In the genomic region with DNA sequence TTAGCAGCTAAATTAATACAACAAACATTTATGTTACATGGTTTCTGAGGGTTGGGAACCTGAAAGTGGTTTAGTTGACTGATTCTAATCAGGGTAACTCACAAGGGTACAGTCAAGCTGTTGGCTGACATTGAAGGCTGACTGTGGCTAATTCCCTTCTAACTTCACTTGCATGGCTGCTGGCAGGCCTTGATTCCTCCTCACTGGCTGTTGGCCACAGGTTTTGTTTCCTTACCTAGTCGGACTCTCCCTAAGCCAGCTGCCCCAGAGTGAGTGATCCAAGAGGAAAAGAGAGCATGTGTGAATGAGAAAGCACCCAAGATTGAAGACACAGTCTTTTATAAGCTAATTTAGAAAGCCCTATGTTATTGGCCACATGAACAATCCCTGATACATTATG, we compare ENCODE assay signal across 32 cellular contexts.
"Had no signal": no experiment of that assay in that cellular context is flagged by ENCODE, and none has a peak within 500 bp of the region (broad histone marks: within the 10 kb centered on the region; RNA-seq: fewer than 3 reads in every experiment).

No MANE protein-coding gene starts in this region.

- H3K4me3 Mint-ChIP-seq: dendritic cell treated with granulocyte-macrophage colony-stimulating factor and Interleukin-4, amounts not matched to agents 40 ng/mL and 50 ng/mL, for 4 days; endodermal cell; mesothelial cell of epicardium; naive B cell; nephron; stimulated activated memory B cell treated with anti-CD40 and anti-IgM and Interleukin-4, amounts not matched to agents 10 μg/mL and 1 μg/mL and 100 μg/mL, for 72 hours; type B pancreatic cell had no signal

- H3K9me3 Mint-ChIP-seq: dendritic cell treated with granulocyte-macrophage colony-stimulating factor and Interleukin-4, amounts not matched to agents 40 ng/mL and 50 ng/mL, for 4 days; endodermal cell; nephron had no signal

- ATAC-seq: esophagus mucosa; gastrocnemius medialis; heart left ventricle; left cardiac atrium; left lung; mucosa of descending colon; psoas muscle; right cardiac atrium; stimulated activated memory B cell treated with anti-CD40 and anti-IgM and Interleukin-4, amounts not matched to agents 10 μg/mL and 1 μg/mL and 100 μg/mL, for 72 hours; stimulated activated naive CD8-positive, alpha-beta T cell treated with anti-CD3 and anti-CD28 coated beads, Interleukin-15, Interleukin-2, amounts not matched to agents 100 U/mL and 50 U/mL, for 24 hours had no signal

- H3K4me1 Mint-ChIP-seq: naive B cell; nephron; stimulated activated memory B cell treated with anti-CD40 and anti-IgM and Interleukin-4, amounts not matched to agents 10 μg/mL and 1 μg/mL and 100 μg/mL, for 72 hours had no signal

- H3K36me3 Mint-ChIP-seq: mesothelial cell of epicardium; naive B cell; stimulated activated memory B cell treated with anti-CD40 and anti-IgM and Interleukin-4, amounts not matched to agents 10 μg/mL and 1 μg/mL and 100 μg/mL, for 72 hours; type B pancreatic cell had no signal

- H3K4me1 ChIP-seq: colonic mucosa, gastrocnemius medialis, heart left ventricle, left lung, psoas muscle, spleen, testis, tibial artery had no signal

- H3K27me3 Mint-ChIP-seq: dendritic cell treated with granulocyte-macrophage colony-stimulating factor and Interleukin-4, amounts not matched to agents 40 ng/mL and 50 ng/mL, for 4 days; naive B cell; stimulated activated memory B cell treated with anti-CD40 and anti-IgM and Interleukin-4, amounts not matched to agents 10 μg/mL and 1 μg/mL and 100 μg/mL, for 72 hours; type B pancreatic cell had no signal

- DNase-seq: colonic mucosa; effector CD8-positive, alpha-beta T cell; endodermal cell; foreskin fibroblast; gastrocnemius medialis; heart left ventricle; left cardiac atrium; left lung; mesenchymal stem cell; mucosa of descending colon; naive B cell; occipital lobe; ovary; posterior cingulate gyrus; psoas muscle; right cardiac atrium; spleen; stimulated activated CD4-positive, alpha-beta T cell treated with anti-CD3 and anti-CD28 coated beads, Interleukin-4, amount 100 ng/mL, for 4 hours; stimulated activated naive CD8-positive, alpha-beta T cell treated with anti-CD3 and anti-CD28 coated beads, Interleukin-15, Interleukin-2, amounts not matched to agents 100 U/mL and 50 U/mL, for 24 hours; substantia nigra; testis; tibial artery had no signal

- H3K36me3 ChIP-seq: colonic mucosa, gastrocnemius medialis, heart left ventricle, left lung, ovary, spleen, tibial artery had no signal

- H2AFZ ChIP-seq: hepatocyte had no signal

- H3K27ac ChIP-seq: colonic mucosa, epithelial cell of prostate, gastrocnemius medialis, heart left ventricle, hepatocyte, left lung, ovary, psoas muscle, skin epidermis, spleen, testis, tibial artery had no signal

- H3K27me3 ChIP-seq: colonic mucosa, gastrocnemius medialis, heart left ventricle, hepatocyte, left lung, ovary, spleen, testis, tibial artery had no signal

- H3K27ac Mint-ChIP-seq: dendritic cell treated with granulocyte-macrophage colony-stimulating factor and Interleukin-4, amounts not matched to agents 40 ng/mL and 50 ng/mL, for 4 days; endodermal cell; mesothelial cell of epicardium; naive B cell; nephron; stimulated activated memory B cell treated with anti-CD40 and anti-IgM and Interleukin-4, amounts not matched to agents 10 μg/mL and 1 μg/mL and 100 μg/mL, for 72 hours; type B pancreatic cell had no signal

- H3K4me2 ChIP-seq: hepatocyte had no signal

- FAIRE-seq: islet of Langerhans had no signal

- H3K4me3 ChIP-seq: colonic mucosa, gastrocnemius medialis, heart left ventricle, hepatocyte, left lung, mucosa of descending colon, ovary, psoas muscle, skin epidermis, spleen, testis, tibial artery had no signal

- H3K9me3 ChIP-seq: colonic mucosa, gastrocnemius medialis, heart left ventricle, left lung, mucosa of descending colon, ovary, psoas muscle, testis, tibial artery had no signal
